1 cellular context compared by ENCODE assay signal in genomic region chrX:24491741-24492140, GRCh38.
TF ChIP-seq lines count a peak whose summit lies in the region.

No MANE protein-coding gene starts in this region.

TF ChIP-seq in HepG2, 621 proteins besides CTCF, POLR2A, EP300 and RAD21 (continued from another document):
- TF ChIP-seq HNF1A (IDR thresholded peaks at IDR 0.05; ENCODE audit: low read depth) (no peak), HNF1A (CRISPR knock-in tag; IDR thresholded peaks at IDR 0.05; ENCODE audit: borderline replicate concordance) (no peak), PCBP1 (IDR thresholded peaks at IDR 0.05; ENCODE audit: borderline replicate concordance, low read depth, low read length) (no peak), RORA (CRISPR knock-in tag; IDR thresholded peaks at IDR 0.05) (no peak), ZNF589 (CRISPR knock-in tag; conservative IDR thresholded peaks at IDR 0.05) (no peak), HNF4A (CRISPR knock-in tag; IDR thresholded peaks at IDR 0.05) (no peak), ARNT2 (CRISPR knock-in tag; IDR thresholded peaks at IDR 0.05; ENCODE audit: low read depth) (no peak), SNAI1 (CRISPR knock-in tag; IDR thresholded peaks at IDR 0.05; ENCODE audit: borderline replicate concordance) (no peak), ZNF879 (CRISPR knock-in tag; IDR thresholded peaks at IDR 0.05) (no peak), ZNF710 (CRISPR knock-in tag; IDR thresholded peaks at IDR 0.05; ENCODE audit: borderline replicate concordance) (no peak), ZNF776 (CRISPR knock-in tag; IDR thresholded peaks at IDR 0.05) (no peak), IRX3 (CRISPR knock-in tag; IDR thresholded peaks at IDR 0.05; ENCODE audit: borderline replicate concordance, low read depth) (no peak), ARHGAP35 (CRISPR knock-in tag; IDR thresholded peaks at IDR 0.05; ENCODE audit: borderline replicate concordance) (no peak), HDAC1 (CRISPR knock-in tag; IDR thresholded peaks at IDR 0.05) (no peak)
TF ChIP-seq in HepG2: peak in this region for 0.
